26 cellular contexts compared by ENCODE assay signal in the genomic region with DNA sequence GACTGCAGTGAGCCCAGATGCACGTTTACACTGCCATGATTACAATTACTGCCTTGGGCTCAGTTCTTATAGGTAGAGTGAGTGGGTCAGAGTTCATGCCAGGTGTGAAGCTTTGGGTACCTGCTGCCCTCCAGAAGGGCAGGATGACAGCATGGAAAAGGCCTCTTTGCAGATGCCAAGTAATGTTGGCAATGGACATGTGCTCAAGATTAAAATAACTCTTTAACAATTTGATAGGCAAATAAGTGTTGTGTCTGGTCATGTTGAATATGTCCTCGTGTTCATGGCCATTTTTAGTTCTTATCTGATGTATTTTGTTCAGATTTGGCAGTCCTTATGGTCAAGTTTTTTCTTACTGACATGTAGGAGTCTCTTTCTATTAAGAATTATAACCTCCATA. TPM values are rescaled to one million over a fixed set of nuclear protein-coding genes. Genes with fewer than 3 reads are reported as not detected.
"Had no signal": no experiment of that assay in that cellular context is flagged by ENCODE, and none has a peak within 500 bp of the region (broad histone marks: within the 10 kb centered on the region; RNA-seq: fewer than 3 reads in every experiment).

No MANE protein-coding gene starts in this region.

- H3K27me3 Mint-ChIP-seq: activated T-cell treated with anti-CD3 and anti-CD28 coated beads, Interleukin-2, amount 50 U/mL, for 24 hours; activated T-helper 17 cell treated with anti-CD3 and anti-CD28 coated beads, Interleukin-2, amount 50 U/mL, for 72 hours; naive B cell; stimulated activated memory B cell treated with anti-CD40 and anti-IgM and Interleukin-4, amounts not matched to agents 10 μg/mL and 1 μg/mL and 100 μg/mL, for 72 hours had no signal

- H3K4me3 Mint-ChIP-seq: activated T-cell treated with anti-CD3 and anti-CD28 coated beads, Interleukin-2, amount 50 U/mL, for 24 hours; activated T-helper 17 cell treated with anti-CD3 and anti-CD28 coated beads, Interleukin-2, amount 50 U/mL, for 72 hours; endodermal cell; stimulated activated memory B cell treated with anti-CD40 and anti-IgM and Interleukin-4, amounts not matched to agents 10 μg/mL and 1 μg/mL and 100 μg/mL, for 72 hours had no signal

- H3K27me3 ChIP-seq: adrenal gland, ascending aorta, brain microvascular endothelial cell, esophagus squamous epithelium, gastrocnemius medialis, neutrophil, stomach, transverse colon, vagina had no signal

- H3K27ac Mint-ChIP-seq: activated naive CD4-positive, alpha-beta T cell treated with anti-CD3 and anti-CD28 coated beads, Interleukin-2, amount 50 U/mL, for 72 hours; activated T-cell treated with anti-CD3 and anti-CD28 coated beads, Interleukin-2, amount 50 U/mL, for 24 hours; activated T-helper 17 cell treated with anti-CD3 and anti-CD28 coated beads, Interleukin-2, amount 50 U/mL, for 72 hours; endodermal cell; stimulated activated memory B cell treated with anti-CD40 and anti-IgM and Interleukin-4, amounts not matched to agents 10 μg/mL and 1 μg/mL and 100 μg/mL, for 72 hours had no signal

- DNase-seq: activated CD4-positive, alpha-beta T cell treated with anti-CD3 and anti-CD28 coated beads for 1 hour; activated T-cell treated with anti-CD3 and anti-CD28 coated beads, Interleukin-2, amount 50 U/mL, for 24 hours; brain microvascular endothelial cell; central memory CD4-positive, alpha-beta T cell; endodermal cell; esophagus squamous epithelium; gastrocnemius medialis; naive B cell; stimulated activated CD4-positive, alpha-beta T cell treated with anti-CD3 and anti-CD28 coated beads, Interleukin-15, amount 100 ng/mL, for 24 hours; stomach; T-helper 1 cell; transverse colon; WERI-Rb-1 had no signal

- H3K4me3 ChIP-seq: adrenal gland, ascending aorta, coronary artery, esophagus squamous epithelium, gastrocnemius medialis, lung, smooth muscle cell, stomach, transverse colon, vagina had no signal

- H3K27ac ChIP-seq: adrenal gland, ascending aorta, brain microvascular endothelial cell, coronary artery, esophagus squamous epithelium, gastrocnemius medialis, neutrophil, parathyroid adenoma, stomach, transverse colon, vagina, WERI-Rb-1 had no signal

- H3K9me3 ChIP-seq: adrenal gland, ascending aorta, gastrocnemius medialis, neutrophil, vagina had no signal

- H3K4me1 ChIP-seq: adrenal gland, ascending aorta, esophagus squamous epithelium, parathyroid adenoma, stomach, transverse colon, vagina had no signal

- H3K4me1 Mint-ChIP-seq: activated T-helper 17 cell treated with anti-CD3 and anti-CD28 coated beads, Interleukin-2, amount 50 U/mL, for 72 hours; endodermal cell; stimulated activated memory B cell treated with anti-CD40 and anti-IgM and Interleukin-4, amounts not matched to agents 10 μg/mL and 1 μg/mL and 100 μg/mL, for 72 hours had no signal

- ATAC-seq: activated naive CD4-positive, alpha-beta T cell treated with anti-CD3 and anti-CD28 coated beads, Interleukin-2, amount 50 U/mL, for 72 hours; activated T-helper 17 cell treated with anti-CD3 and anti-CD28 coated beads, Interleukin-2, amount 50 U/mL, for 72 hours; gastrocnemius medialis; sciatic nerve; stimulated activated memory B cell treated with anti-CD40 and anti-IgM and Interleukin-4, amounts not matched to agents 10 μg/mL and 1 μg/mL and 100 μg/mL, for 72 hours had no signal

RNA-seq across cellular contexts. Expression of gene S100B, which starts 34.8 kb away (rescaled TPM):
- total RNA-seq: activated naive CD4-positive, alpha-beta T cell treated with anti-CD3 and anti-CD28 coated beads, Interleukin-2, amount 50 U/mL, for 72 hours; activated T-helper 17 cell treated with anti-CD3 and anti-CD28 coated beads, Interleukin-2, amount 50 U/mL, for 72 hours; endodermal cell; smooth muscle cell had no signal
- polyA plus RNA-seq: keratinocyte, smooth muscle cell had no signal
